ENCODE assay signal across 10 cellular contexts in genomic region chr17:6279659-6280058, GRCh38.
DNase-seq lines count a peak whose midpoint lies in the region; ATAC-seq and TF ChIP-seq lines count a peak whose summit lies in the region.
"Had no signal": no experiment of that assay in that cellular context is flagged by ENCODE, and none has a peak within 500 bp of the region (broad histone marks: within the 10 kb centered on the region; RNA-seq: fewer than 3 reads in every experiment).

No MANE protein-coding gene starts in this region.

- no peak overlapping the region for H3K9ac ChIP-seq in DND-41 (ENCODE audit: low read depth, low read length)

- H3K4me2 ChIP-seq in DND-41 (ENCODE audit: insufficient read depth, low read length), result no peak overlapping the region

- H2AFZ ChIP-seq in DND-41 (ENCODE audit: low read depth, low read length), result no peak overlapping the region

- H3K4me3 ChIP-seq in DND-41 (ENCODE audit: low read depth in 1 of 2, low read length in 2 of 2), result no peak overlapping the region
- H3K4me3 ChIP-seq in LNCaP clone FGC (ENCODE audit: low read depth, low read length), result no peak overlapping the region

- H3K4me1 ChIP-seq in DND-41 (ENCODE audit: insufficient read depth, low read length), result no peaks in the 10 kb centered on the region

- no peak overlapping the region for H3K27ac ChIP-seq in DND-41 (ENCODE audit: low read length)

- no peak for ATAC-seq in DND-41 (ENCODE audit: insufficient read depth, low read depth)
- ATAC-seq in GM21786 (IDR thresholded peaks at IDR 0.05; ENCODE audit: unreplicated experiment), result no peak
- ATAC-seq: activated naive CD8-positive, alpha-beta T cell treated with anti-CD3 and anti-CD28 coated beads, Interleukin-2, amount 50 U/mL, for 24 hours had no signal

- DNase-seq in DND-41 (no peak), LNCaP clone FGC (ENCODE audit: low read depth) (peak; percentile 49), RPMI8226 (peak; percentile 69), left kidney (ENCODE audit: low read depth, low spot score) (peak; percentile 70), kidney glomerular epithelial cell (lab: John Stamatoyannopoulos, UW) (no peak), GM03348 (ENCODE audit: low spot score) (no peak), GF-D8 (lab: John Stamatoyannopoulos, UW) (no peak)
- DNase-seq: activated naive CD8-positive, alpha-beta T cell treated with anti-CD3 and anti-CD28 coated beads, Interleukin-2, amount 50 U/mL, for 24 hours; IMR-90 had no signal

- no peaks in the 10 kb centered on the region for H3K36me3 ChIP-seq in DND-41 (ENCODE audit: insufficient read depth, low read length)

- H3K79me2 ChIP-seq in DND-41 (ENCODE audit: insufficient read depth, low read length), result no peaks in the 10 kb centered on the region

- no peaks in the 10 kb centered on the region for H3K9me3 ChIP-seq in DND-41 (ENCODE audit: insufficient read depth, low read length, severe bottlenecking)

- no peaks in the 10 kb centered on the region; the same call in 1 of the 2 replicates for H4K20me1 ChIP-seq in DND-41 (ENCODE audit: insufficient read depth, low read length)

- peak; percentile 21 for TF ChIP-seq CTCF in DND-41 (IDR thresholded peaks at IDR 0.05; ENCODE audit: borderline replicate concordance, extremely low read depth, low read length, poor library complexity, severe bottlenecking)
- TF ChIP-seq CTCF in LNCaP clone FGC (IDR thresholded peaks at IDR 0.05; ENCODE audit: control insufficient read depth, extremely low read depth, insufficient read depth), result peak; percentile 88

- H3K27me3 ChIP-seq in DND-41 (ENCODE audit: insufficient read depth, low read length, poor library complexity), result peaks cover 2% of the 10 kb centered on the region

Comparison
In these comparisons a context has a peak if more than half of its experiments do, and no peak if none do; other contexts are left out.
1. DNase-seq: peak in LNCaP clone FGC (single experiment), RPMI8226 (single experiment) and left kidney (single experiment); none in DND-41 (single experiment), kidney glomerular epithelial cell (single experiment), GM03348 (single experiment) and GF-D8 (single experiment).